ENCODE assay signal across 1 cellular context in genomic region chr4:147836807-147837206, GRCh38.
TF ChIP-seq lines count a peak whose summit lies in the region.

No MANE protein-coding gene starts in this region.

TF ChIP-seq in IMR-90, 13 proteins besides CTCF, POLR2A, EP300 and RAD21:
- 0 out of 2 replicates have a peak, but pooled peaks have one; percentile 0 for TF ChIP-seq CEBPB (IDR thresholded peaks at IDR 0.05; ENCODE audit: low read depth, low read length)
- no peak for TF ChIP-seq CHD1 (IDR thresholded peaks at IDR 0.05; ENCODE audit: low read depth, low read length)
TF ChIP-seq in IMR-90: peak in this region for 1.
